8 cellular contexts compared by ENCODE assay signal in the genomic region with DNA sequence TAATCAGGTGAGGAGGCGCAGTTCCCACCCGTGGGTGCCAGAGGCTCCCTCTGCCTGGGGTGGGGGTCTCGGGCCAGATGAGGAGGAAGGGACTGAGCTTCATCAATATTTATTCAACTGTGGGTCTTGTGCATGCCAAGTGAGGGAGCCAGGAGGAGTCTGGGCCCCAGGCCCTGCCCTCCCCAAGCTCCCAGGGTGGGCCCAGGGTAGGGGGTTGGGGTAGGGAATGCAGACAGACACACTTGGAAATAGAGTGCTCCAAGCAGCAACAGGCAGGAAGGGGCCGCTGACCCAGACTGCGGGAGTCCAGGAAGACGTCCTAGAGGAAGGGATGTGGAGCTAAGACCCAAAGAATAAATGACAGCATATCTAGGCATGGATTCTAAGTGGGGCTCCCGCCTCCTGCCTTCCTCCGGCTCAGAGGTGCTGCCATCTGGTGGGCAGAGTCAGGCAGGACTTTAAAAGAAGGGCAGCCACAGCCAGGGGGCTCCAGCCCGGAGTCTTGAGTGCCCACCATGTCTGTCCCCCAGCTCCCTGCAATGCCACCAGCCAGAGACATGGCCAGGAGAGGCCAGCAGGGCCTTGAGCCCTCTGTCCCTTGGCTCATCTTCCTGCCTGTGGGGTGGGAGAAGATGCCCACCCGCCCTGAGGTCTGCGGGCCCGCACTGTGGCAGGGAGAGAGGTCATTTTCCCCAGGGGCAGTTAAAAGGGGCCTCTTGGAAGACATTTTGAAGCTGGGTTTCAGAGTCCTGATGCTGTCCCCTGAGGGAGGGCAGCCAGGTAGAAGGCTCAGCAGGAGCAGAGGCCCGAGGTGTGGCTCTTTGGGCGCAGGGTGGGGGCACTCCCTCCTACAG.
DNase-seq lines count a peak whose midpoint lies in the region; ATAC-seq and TF ChIP-seq lines count a peak whose summit lies in the region.

No MANE protein-coding gene starts in this region.

- H3K27ac ChIP-seq in HCT116 (ENCODE audit: low read depth, low read length), result no peak overlapping the region
- H3K27ac ChIP-seq in Panc1 (ENCODE audit: low read length), result no peak overlapping the region
- H3K27ac ChIP-seq in sigmoid colon, result no peak overlapping the region

- DNase-seq in CD1c-positive myeloid dendritic cell (ENCODE audit: extremely low spot score), result peak; percentile 66
- DNase-seq in HCT116 (ENCODE audit: low read depth, low spot score), result peak; percentile 33
- DNase-seq in Panc1 (ENCODE audit: low read depth, low spot score), result no peak
- DNase-seq in activated naive CD4-positive, alpha-beta T cell treated with anti-CD3 and anti-CD28 coated beads, Interleukin-2, amount 50 U/mL, for 72 hours (ENCODE audit: low spot score in 2 of 2), result peak in 1 of 2 donors; percentile 66
- DNase-seq in Right ventricle myocardium superior, result peak; percentile 56
- no peak for DNase-seq in sigmoid colon
- DNase-seq in DMS153 (lab: John Stamatoyannopoulos, UW), result no peak

- in situ Hi-C loops in Panc1 (cut with HindIII; ENCODE audit: low pct_unique_long_range_greater_than_20kb, low sequenced_read_pairs), result no loop called here

- no peak overlapping the region for H3K9ac ChIP-seq in HCT116 (ENCODE audit: low read length)

- TF ChIP-seq EP300 in sigmoid colon (IDR thresholded peaks at IDR 0.05), result no peak

- no peaks in the 10 kb centered on the region for H4K20me1 ChIP-seq in HCT116 (ENCODE audit: insufficient read depth)

- H3K9me3 ChIP-seq in HCT116 (ENCODE audit: control insufficient read depth in 1 of 2, insufficient read depth in 1 of 2, low read depth in 1 of 2, low read length in 2 of 2), result peaks cover 3 to 4% of the 10 kb centered on the region in 2 experiments; a peak in 2 of 4 replicates
- no peaks in the 10 kb centered on the region for H3K9me3 ChIP-seq in Panc1 (ENCODE audit: control insufficient read depth, insufficient read depth, low read depth, low read length)
- H3K9me3 ChIP-seq in sigmoid colon, result peaks cover 0 to 4% (median 0%) of the 10 kb centered on the region in 4 donors

- intact Hi-C loops in HCT116 (cut with micrococcal nuclease), result loop anchor here (1.0 to 5.0 kb wide), 3 partner anchors 275 to 404 kb away; no protein-coding TSS in a partner anchor
- intact Hi-C loops in Panc1 (cut with micrococcal nuclease; ENCODE audit: unreplicated experiment), result loop anchor here (5.0 kb wide), 2 partner anchors 277 to 362 kb away; no protein-coding TSS in a partner anchor
- intact Hi-C loops in Right ventricle myocardium superior (cut with DNase I), result loop anchor here (2.0 to 5.0 kb wide), 2 partner anchors 277 to 362 kb away; no protein-coding TSS in a partner anchor
- intact Hi-C loops in sigmoid colon (cut with DNase I), result loop anchor here (5.0 to 10.0 kb wide), 3 partner anchors 154 to 362 kb away; no protein-coding TSS in a partner anchor

- RAD21 ChIA-PET in HCT116 (lab: Charles Lee; ENCODE audit: low non-redundant PET in 1 of 2, low total read pairs in 2 of 2, uncharacterized antibody in 2 of 2, unreplicated experiment in 2 of 2), result interaction anchor here (0.6 to 0.8 kb wide), 2 partner anchors 274 to 694 kb away, joined by 3 read pairs; no protein-coding TSS in a partner anchor

- no peak overlapping the region for H3K27ac Mint-ChIP-seq in activated naive CD4-positive, alpha-beta T cell treated with anti-CD3 and anti-CD28 coated beads, Interleukin-2, amount 50 U/mL, for 72 hours

- H3K4me1 ChIP-seq in HCT116 (ENCODE audit: control insufficient read depth in 1 of 2, insufficient read depth in 2 of 2, low read length in 2 of 2) (no peaks in the 10 kb centered on the region), Panc1 (ENCODE audit: control insufficient read depth, insufficient read depth, low read length) (no peaks in the 10 kb centered on the region), sigmoid colon (no peaks in the 10 kb centered on the region)

- H2AFZ ChIP-seq in HCT116 (ENCODE audit: low read depth, low read length, poor library complexity, severe bottlenecking), result peak overlapping the region; percentile 78

- H3K36me3 Mint-ChIP-seq in activated naive CD4-positive, alpha-beta T cell treated with anti-CD3 and anti-CD28 coated beads, Interleukin-2, amount 50 U/mL, for 72 hours, result peaks cover 0 to under 1% of the 10 kb centered on the region in 2 donors

- TF ChIP-seq CTCF in HCT116 (IDR thresholded peaks at IDR 0.05 in 2 of 3, conservative IDR thresholded peaks at IDR 0.05 in 1 of 3; ENCODE audit: borderline replicate concordance in 1 of 3, insufficient read depth in 1 of 3, low read depth in 2 of 3, low read length in 2 of 3) (peak; percentile 90 to 98 (median 95)), Panc1 (IDR thresholded peaks at IDR 0.05) (peak; percentile 95), sigmoid colon (IDR thresholded peaks at IDR 0.05) (peak; percentile 18 to 80 (median 64))

- POLR2A ChIA-PET in HCT116 (lab: Charles Lee), result interaction anchor here (0.7 kb wide), 1 partner anchor 364 kb away, joined by 3 read pairs; no protein-coding TSS in a partner anchor
- POLR2A ChIA-PET in Panc1 (lab: Charles Lee), result no interaction called here

- H3K4me3 ChIP-seq in HCT116 (replicated peaks in 1 of 2; ENCODE audit: low read depth in 1 of 2, low read length in 2 of 2), result no peak overlapping the region
- H3K4me3 ChIP-seq in Panc1 (ENCODE audit: low read depth in 2 of 2, low read length in 2 of 2), result no peak overlapping the region
- H3K4me3 ChIP-seq in sigmoid colon, result no peak overlapping the region

- H3K27me3 ChIP-seq in HCT116 (ENCODE audit: insufficient read depth, low read length) (no peaks in the 10 kb centered on the region), Panc1 (ENCODE audit: control insufficient read depth, insufficient read depth, low read length) (peaks cover 6% of the 10 kb centered on the region; the same call in 1 of the 2 replicates), sigmoid colon (peaks cover 0 to 11% (median 0%) of the 10 kb centered on the region in 3 donors)

- TF ChIP-seq RAD21 in HCT116 (IDR thresholded peaks at IDR 0.05; ENCODE audit: low read depth), result peak; percentile 75

- CTCF ChIA-PET in HCT116 (lab: Charles Lee), result interaction anchor here (0.6 to 3.1 kb wide), 17 partner anchors 9 to 405 kb away, joined by 3 to 9 read pairs (median 4); no protein-coding TSS in a partner anchor
- CTCF ChIA-PET in Panc1 (lab: Charles Lee), result interaction anchor here (0.6 to 1.4 kb wide), 11 partner anchors 14 to 375 kb away, joined by 3 to 8 read pairs (median 4); no protein-coding TSS in a partner anchor

- H3K9me3 Mint-ChIP-seq in activated naive CD4-positive, alpha-beta T cell treated with anti-CD3 and anti-CD28 coated beads, Interleukin-2, amount 50 U/mL, for 72 hours, result no peaks in the 10 kb centered on the region

- H3K4me2 ChIP-seq in HCT116 (ENCODE audit: low read length), result no peak overlapping the region

- WGBS in sigmoid colon, 2 donors, result 47 to 55% methylated on average over 14 of the region's 14 CpGs

- H3K79me2 ChIP-seq in HCT116 (ENCODE audit: insufficient read depth, low read length), result no peaks in the 10 kb centered on the region

- ATAC-seq in HCT116 (peak; percentile 94), Panc1 (peak; percentile 87), Right ventricle myocardium superior (ENCODE audit: poor library complexity) (peak; percentile 64), HG03432 (IDR thresholded peaks at IDR 0.05; ENCODE audit: unreplicated experiment) (no peak)
- peak; percentile 36 to 72 for ATAC-seq in activated naive CD4-positive, alpha-beta T cell treated with anti-CD3 and anti-CD28 coated beads, Interleukin-2, amount 50 U/mL, for 72 hours

- TF ChIP-seq POLR2A in HCT116 (IDR thresholded peaks at IDR 0.05; ENCODE audit: borderline replicate concordance, extremely low read depth, insufficient read depth, insufficient read length) (no peak), sigmoid colon (IDR thresholded peaks at IDR 0.05) (no peak)

- H3K36me3 ChIP-seq in HCT116 (ENCODE audit: control insufficient read depth in 1 of 2, insufficient read depth in 2 of 2, low read length in 2 of 2), result no peaks in the 10 kb centered on the region
- H3K36me3 ChIP-seq in Panc1 (ENCODE audit: control insufficient read depth, insufficient read depth, low read length), result no peaks in the 10 kb centered on the region
- H3K36me3 ChIP-seq in sigmoid colon, result no peaks in the 10 kb centered on the region

- H3K9me2 ChIP-seq in HCT116 (ENCODE audit: insufficient read depth), result no peaks in the 10 kb centered on the region

- BruUV-seq in HCT116 (replicated peaks; lab: Mats Ljungman, UMichigan) (no TSS peak), Panc1 (replicated peaks; lab: Mats Ljungman, UMichigan) (no TSS peak)

TF ChIP-seq in HCT116, 20 proteins besides CTCF, POLR2A, EP300 and RAD21 (continues in another document):
- no peak for TF ChIP-seq YY1 (IDR thresholded peaks at IDR 0.05; ENCODE audit: extremely low read depth, insufficient replicate concordance, low read depth, low read length)
- TF ChIP-seq FOSL1 (IDR thresholded peaks at IDR 0.05; ENCODE audit: low read depth), result no peak
- TF ChIP-seq CEBPB (IDR thresholded peaks at IDR 0.05; ENCODE audit: low read depth), result no peak
- TF ChIP-seq ZNF274 (IDR thresholded peaks at IDR 0.05; ENCODE audit: low read depth, low read length), result no peak
- TF ChIP-seq SP1 (IDR thresholded peaks at IDR 0.05; ENCODE audit: low read depth), result no peak
- no peak for TF ChIP-seq ELF1 (IDR thresholded peaks at IDR 0.05; ENCODE audit: borderline replicate concordance, low read depth)
- TF ChIP-seq, protein P1, sequence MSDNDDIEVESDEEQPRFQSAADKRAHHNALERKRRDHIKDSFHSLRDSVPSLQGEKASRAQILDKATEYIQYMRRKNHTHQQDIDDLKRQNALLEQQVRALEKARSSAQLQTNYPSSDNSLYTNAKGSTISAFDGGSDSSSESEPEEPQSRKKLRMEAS (IDR thresholded peaks at IDR 0.05), result no peak
- TF ChIP-seq CBX3 (IDR thresholded peaks at IDR 0.05; ENCODE audit: low read depth), result no peak
- TF ChIP-seq EZH2 (IDR thresholded peaks at IDR 0.05), result no peak
- TF ChIP-seq ATF3 (IDR thresholded peaks at IDR 0.05), result no peak
- no peak for TF ChIP-seq JUND (IDR thresholded peaks at IDR 0.05)

Comparison
In these comparisons a context has a peak if more than half of its experiments do, and no peak if none do; other contexts are left out.
1. DNase-seq: peak in CD1c-positive myeloid dendritic cell (single experiment), HCT116 (single experiment) and Right ventricle myocardium superior (single experiment); none in Panc1 (single experiment), sigmoid colon (single experiment) and DMS153 (single experiment).
2. Peak in every context shown above with its lines, with median percentiles within 50 percentile points of each other: CTCF ChIP-seq.